Comparison of ENCODE assay signal across 9 cellular contexts in the genomic region with DNA sequence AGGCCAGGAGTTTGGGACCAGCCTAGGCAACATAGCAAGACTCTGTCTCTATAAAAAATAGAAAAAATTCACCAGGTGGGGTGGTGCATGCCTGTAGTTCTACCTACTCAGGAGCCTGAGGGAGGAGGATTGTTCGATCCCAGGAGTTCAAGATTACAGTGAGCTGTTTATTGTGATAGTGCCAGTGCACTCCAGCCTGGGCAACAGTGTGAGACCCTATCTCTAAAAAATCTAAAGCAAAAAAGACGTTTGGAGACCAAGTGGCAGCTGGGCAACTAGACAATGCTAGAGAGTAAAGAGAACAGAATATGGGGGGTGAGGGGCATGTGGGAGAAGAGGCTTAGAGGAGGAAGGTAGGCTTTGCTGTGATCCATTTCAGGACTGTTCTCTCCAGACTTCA. TPM values are rescaled to one million over a fixed set of nuclear protein-coding genes. Genes with fewer than 3 reads are reported as not detected.
DNase-seq lines count a peak whose midpoint lies in the region; ATAC-seq and TF ChIP-seq lines count a peak whose summit lies in the region.
"Had no signal": no experiment of that assay in that cellular context is flagged by ENCODE, and none has a peak within 500 bp of the region (broad histone marks: within the 10 kb centered on the region; RNA-seq: fewer than 3 reads in every experiment).

No MANE protein-coding gene starts in this region.

- CTCF ChIA-PET in AG04450 (lab: Charles Lee): interaction anchor here (2.2 kb wide), 1 partner anchor 27 kb away, joined by 7 read pairs; no protein-coding TSS in a partner anchor
- CTCF ChIA-PET in activated CD4-positive, alpha-beta memory T cell treated with anti-CD3 and anti-CD28 coated beads for 36 hours (lab: Charles Lee): no interaction called here

- H3K79me2 ChIP-seq in GM23338 (replicated peaks; ENCODE audit: insufficient read depth): peaks cover 57% of the 10 kb centered on the region

- H3K4me1 ChIP-seq in GM23338 (ENCODE audit: insufficient read depth): peaks cover 9% of the 10 kb centered on the region

- H3K27ac ChIP-seq in AG04450 (ENCODE audit: low read depth, low read length) (no peak overlapping the region), GM23338 (ENCODE audit: low read depth) (no peak overlapping the region)

- H3K27me3 ChIP-seq in AG04450 (ENCODE audit: control insufficient read depth, insufficient read depth, low read length) (no peaks in the 10 kb centered on the region), GM23338 (ENCODE audit: insufficient read depth) (no peaks in the 10 kb centered on the region), kidney epithelial cell (ENCODE audit: control insufficient read depth, insufficient read depth, low read length) (no peaks in the 10 kb centered on the region)

- H3K4me3 ChIP-seq in AG04450 (ENCODE audit: low read depth, low read length) (peak overlapping the region; percentile 86; the same call in 1 of the 2 replicates), GM23338 (peak overlapping the region; percentile 94), kidney epithelial cell (ENCODE audit: low read depth, low read length) (peak overlapping the region; percentile 71)

- H3K4me3 Mint-ChIP-seq in GM23338: peak overlapping the region; percentile 100
- peak overlapping the region; percentile 99 for H3K4me3 Mint-ChIP-seq in activated CD4-positive, alpha-beta memory T cell treated with anti-CD3 and anti-CD28 coated beads for 36 hours

- peaks cover 10% of the 10 kb centered on the region for H3K27me3 Mint-ChIP-seq in GM23338 (ENCODE audit: insufficient read depth, low read depth, poor library complexity)
- no peaks in the 10 kb centered on the region for H3K27me3 Mint-ChIP-seq in activated CD4-positive, alpha-beta memory T cell treated with anti-CD3 and anti-CD28 coated beads for 36 hours

- POLR2A ChIA-PET in AG04450 (lab: Yijun Ruan, JAX): no interaction called here
- POLR2A ChIA-PET in activated CD4-positive, alpha-beta memory T cell treated with anti-CD3 and anti-CD28 coated beads for 36 hours (lab: Charles Lee): no interaction called here

- no peak for DNase-seq in AG04450 (ENCODE audit: low read depth, low spot score)
- DNase-seq in GM23338 (ENCODE audit: low spot score): no peak
- DNase-seq in activated CD4-positive, alpha-beta memory T cell treated with anti-CD3 and anti-CD28 coated beads for 36 hours: no peak
- DNase-seq in kidney epithelial cell (ENCODE audit: low read depth): no peak
- no peak for DNase-seq in NCI-H2029 (lab: John Stamatoyannopoulos, UW)
- DNase-seq in sciatic nerve (ENCODE audit: low spot score): no peak
- DNase-seq: IMR-90 had no signal

- intact Hi-C loops in activated CD4-positive, alpha-beta memory T cell treated with anti-CD3 and anti-CD28 coated beads for 36 hours (cut with micrococcal nuclease): loop anchor here (5.0 kb wide), 3 partner anchors 252 to 543 kb away; a partner anchor contains a TSS
- intact Hi-C loops in sciatic nerve (cut with DNase I): no loop called here

- H3K27ac Mint-ChIP-seq in GM23338: no peak overlapping the region
- H3K27ac Mint-ChIP-seq in activated CD4-positive, alpha-beta memory T cell treated with anti-CD3 and anti-CD28 coated beads for 36 hours: peak overlapping the region; percentile 28

- no peaks in the 10 kb centered on the region for H3K9me2 ChIP-seq in GM23338 (ENCODE audit: insufficient read depth)

- no peak for ATAC-seq in GM23338
- no peak for ATAC-seq in HG03571 (IDR thresholded peaks at IDR 0.05; ENCODE audit: unreplicated experiment)
- no peak for ATAC-seq in sciatic nerve
- no peak for ATAC-seq in GM18870 (IDR thresholded peaks at IDR 0.05; ENCODE audit: unreplicated experiment)

- no peaks in the 10 kb centered on the region for H3F3A ChIP-seq in GM23338 (replicated peaks; ENCODE audit: low read depth)

- H3K9me3 ChIP-seq in AG04450 (ENCODE audit: control insufficient read depth, insufficient read depth, low read length): no peaks in the 10 kb centered on the region; the same call in 1 of the 2 replicates

- peaks cover 3% of the 10 kb centered on the region; the same call in 2 of the 3 replicates for H3K9me3 Mint-ChIP-seq in GM23338
- H3K9me3 Mint-ChIP-seq in activated CD4-positive, alpha-beta memory T cell treated with anti-CD3 and anti-CD28 coated beads for 36 hours: no peaks in the 10 kb centered on the region

- no peak for TF ChIP-seq CTCF in AG04450 (IDR thresholded peaks at IDR 0.05; ENCODE audit: low read depth, low read length)
- no peak for TF ChIP-seq CTCF in GM23338 (conservative IDR thresholded peaks at IDR 0.05; ENCODE audit: low read depth in 2 of 2)
- TF ChIP-seq CTCF in kidney epithelial cell (IDR thresholded peaks at IDR 0.05; ENCODE audit: insufficient read depth, low read length, poor library complexity, severe bottlenecking): no peak

- H4K20me1 ChIP-seq in GM23338 (replicated peaks; ENCODE audit: insufficient read depth): peaks cover 9% of the 10 kb centered on the region; the same call in 1 of the 2 replicates

- H3K36me3 ChIP-seq in GM23338 (ENCODE audit: insufficient read depth): peaks cover 10% of the 10 kb centered on the region; the same call in 1 of the 2 replicates
- peaks cover 1% of the 10 kb centered on the region for H3K36me3 ChIP-seq in kidney epithelial cell (ENCODE audit: control insufficient read depth, insufficient read depth, low read length)

- peaks cover 41% of the 10 kb centered on the region for H3K36me3 Mint-ChIP-seq in GM23338 (ENCODE audit: low read depth)
- peaks cover 27% of the 10 kb centered on the region for H3K36me3 Mint-ChIP-seq in activated CD4-positive, alpha-beta memory T cell treated with anti-CD3 and anti-CD28 coated beads for 36 hours

- H2AFZ ChIP-seq in GM23338: no peak overlapping the region

- peak overlapping the region; percentile 96 for H3K4me2 ChIP-seq in GM23338

- peaks cover 4% of the 10 kb centered on the region; the same call in 2 of the 3 replicates for H3K4me1 Mint-ChIP-seq in GM23338
- peaks cover 25% of the 10 kb centered on the region for H3K4me1 Mint-ChIP-seq in activated CD4-positive, alpha-beta memory T cell treated with anti-CD3 and anti-CD28 coated beads for 36 hours (ENCODE audit: low read depth)

TF ChIP-seq in GM23338, 12 proteins besides CTCF, POLR2A, EP300 and RAD21 (continues in another document):
- no peak for TF ChIP-seq ZNF331 (CRISPR knock-in tag; IDR thresholded peaks at IDR 0.05; ENCODE audit: low read depth)
- TF ChIP-seq JUNB (IDR thresholded peaks at IDR 0.05; ENCODE audit: unreplicated experiment): no peak
- TF ChIP-seq EZH2 (IDR thresholded peaks at IDR 0.05; ENCODE audit: low read depth, unreplicated experiment): no peak
- TF ChIP-seq STAT1 (IDR thresholded peaks at IDR 0.05; ENCODE audit: unreplicated experiment): no peak
- TF ChIP-seq, protein P1, sequence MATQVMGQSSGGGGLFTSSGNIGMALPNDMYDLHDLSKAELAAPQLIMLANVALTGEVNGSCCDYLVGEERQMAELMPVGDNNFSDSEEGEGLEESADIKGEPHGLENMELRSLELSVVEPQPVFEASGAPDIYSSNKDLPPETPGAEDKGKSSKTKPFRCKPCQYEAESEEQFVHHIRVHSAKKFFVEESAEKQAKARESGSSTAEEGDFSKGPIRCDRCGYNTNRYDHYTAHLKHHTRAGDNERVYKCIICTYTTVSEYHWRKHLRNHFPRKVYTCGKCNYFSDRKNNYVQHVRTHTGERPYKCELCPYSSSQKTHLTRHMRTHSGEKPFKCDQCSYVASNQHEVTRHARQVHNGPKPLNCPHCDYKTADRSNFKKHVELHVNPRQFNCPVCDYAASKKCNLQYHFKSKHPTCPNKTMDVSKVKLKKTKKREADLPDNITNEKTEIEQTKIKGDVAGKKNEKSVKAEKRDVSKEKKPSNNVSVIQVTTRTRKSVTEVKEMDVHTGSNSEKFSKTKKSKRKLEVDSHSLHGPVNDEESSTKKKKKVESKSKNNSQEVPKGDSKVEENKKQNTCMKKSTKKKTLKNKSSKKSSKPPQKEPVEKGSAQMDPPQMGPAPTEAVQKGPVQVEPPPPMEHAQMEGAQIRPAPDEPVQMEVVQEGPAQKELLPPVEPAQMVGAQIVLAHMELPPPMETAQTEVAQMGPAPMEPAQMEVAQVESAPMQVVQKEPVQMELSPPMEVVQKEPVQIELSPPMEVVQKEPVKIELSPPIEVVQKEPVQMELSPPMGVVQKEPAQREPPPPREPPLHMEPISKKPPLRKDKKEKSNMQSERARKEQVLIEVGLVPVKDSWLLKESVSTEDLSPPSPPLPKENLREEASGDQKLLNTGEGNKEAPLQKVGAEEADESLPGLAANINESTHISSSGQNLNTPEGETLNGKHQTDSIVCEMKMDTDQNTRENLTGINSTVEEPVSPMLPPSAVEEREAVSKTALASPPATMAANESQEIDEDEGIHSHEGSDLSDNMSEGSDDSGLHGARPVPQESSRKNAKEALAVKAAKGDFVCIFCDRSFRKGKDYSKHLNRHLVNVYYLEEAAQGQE (IDR thresholded peaks at IDR 0.05; ENCODE audit: unreplicated experiment): no peak
- no peak for TF ChIP-seq CREB1 (CRISPR knock-in tag; IDR thresholded peaks at IDR 0.05; ENCODE audit: low read depth)

RNA-seq across cellular contexts. Expression of a gene that starts 1.4 kb away (rescaled TPM):
- polyA plus RNA-seq in AG04450 (2011; rRNA removed) (8.9 and 10.4 TPM in 2 replicates), GM23338 (2016; fragmentation: Nextera tagmentation; extraction: Ambion mirVana) (21.0 and 26.2 TPM in 2 replicates)
- polyA minus RNA-seq in AG04450 (2011; rRNA and poly(A)+ RNA removed): 6.9 and 7.9 TPM in 2 replicates
- 17.7 and 21.5 TPM in 2 replicates for total RNA-seq in GM23338 (2014; rRNA removed; shearing (Covaris generic))
- total RNA-seq in activated CD4-positive, alpha-beta memory T cell treated with anti-CD3 and anti-CD28 coated beads for 36 hours: 10 to 100 TPM; 12.9 to 15.4 TPM
- total RNA-seq in kidney epithelial cell (6.8 and 7.9 TPM in 2 replicates), sciatic nerve (3.8 TPM)
